8 cellular contexts compared by ENCODE assay signal in the genomic region with DNA sequence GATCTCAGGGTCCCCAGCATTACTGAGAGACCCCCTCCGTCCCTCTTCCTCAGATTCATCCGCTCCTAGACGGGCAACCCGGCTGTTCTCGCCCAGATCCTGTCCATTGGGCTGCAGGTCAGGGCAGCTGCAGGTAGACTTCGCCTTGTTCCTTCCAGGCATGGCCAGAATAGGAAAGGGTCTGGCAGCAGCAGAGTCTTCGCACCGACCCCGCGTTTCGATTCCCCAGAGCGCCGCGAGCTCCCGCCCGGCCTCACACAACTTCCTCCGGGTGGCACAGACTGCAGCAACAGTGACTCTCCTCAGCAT. TPM values are rescaled to one million over a fixed set of nuclear protein-coding genes. Genes with fewer than 3 reads are reported as not detected.
DNase-seq lines count a peak whose midpoint lies in the region; ATAC-seq and TF ChIP-seq lines count a peak whose summit lies in the region.

No MANE protein-coding gene starts in this region.

- no peak overlapping the region for H3K27ac Mint-ChIP-seq in endothelial cell (ENCODE audit: unreplicated experiment)

- no peak overlapping the region for H3K4me3 Mint-ChIP-seq in endothelial cell (ENCODE audit: unreplicated experiment)

- H3K9ac ChIP-seq in colonic mucosa (ENCODE audit: low read depth in 2 of 2, low read length in 2 of 2), result peak overlapping the region; percentile 99 to 100

- peaks cover 4% of the 10 kb centered on the region for H3K27me3 Mint-ChIP-seq in endothelial cell (ENCODE audit: unreplicated experiment)

- H2AFZ ChIP-seq in osteoblast (ENCODE audit: low read length), result peak overlapping the region; percentile 89

- ATAC-seq in GM18498 (IDR thresholded peaks at IDR 0.05; ENCODE audit: unreplicated experiment) (peak; percentile 35), HG03139 (IDR thresholded peaks at IDR 0.05; ENCODE audit: unreplicated experiment) (peak; percentile 4)

- H3K27ac ChIP-seq in colonic mucosa (peak overlapping the region; percentile 91), osteoblast (ENCODE audit: low read depth, low read length) (peak overlapping the region; percentile 99)

- intact Hi-C loops in colonic mucosa (cut with DNase I), result no loop called here

- H3K36me3 Mint-ChIP-seq in endothelial cell (ENCODE audit: low read depth, unreplicated experiment), result no peaks in the 10 kb centered on the region

- DNase-seq in colonic mucosa (no peak), osteoblast (ENCODE audit: insufficient read length, low spot score, missing footprints) (no peak), NCI-H128 (lab: John Stamatoyannopoulos, UW; ENCODE audit: unreplicated experiment) (no peak), endothelial cell (ENCODE audit: low spot score) (no peak), ureter (ENCODE audit: low spot score) (no peak)
- DNase-seq in stimulated activated CD4-positive, alpha-beta T cell treated with anti-CD3 and anti-CD28 coated beads, Interleukin-12 subunit alpha, Interleukin-12 subunit beta, amount 100 ng/mL, for 4 hours, result no peak

- H3K4me2 ChIP-seq in osteoblast (ENCODE audit: insufficient read depth, low read length), result peak overlapping the region; percentile 95

- H3K9me3 Mint-ChIP-seq in endothelial cell (ENCODE audit: unreplicated experiment), result no peaks in the 10 kb centered on the region

- TF ChIP-seq CTCF in colonic mucosa (IDR thresholded peaks at IDR 0.05) (no peak), osteoblast (IDR thresholded peaks at IDR 0.05; ENCODE audit: extremely low read depth, low read depth, low read length) (no peak), endothelial cell (IDR thresholded peaks at IDR 0.05; ENCODE audit: unreplicated experiment) (no peak)

- H3K9me3 ChIP-seq in colonic mucosa (no peaks in the 10 kb centered on the region), osteoblast (ENCODE audit: low read depth, low read length) (no peaks in the 10 kb centered on the region)

- peaks cover 12% of the 10 kb centered on the region for H3K4me1 Mint-ChIP-seq in endothelial cell (ENCODE audit: unreplicated experiment)

- peaks cover 6% of the 10 kb centered on the region for H3K4me1 ChIP-seq in colonic mucosa
- H3K4me1 ChIP-seq in osteoblast (ENCODE audit: insufficient read depth, low read length), result peaks cover 18% of the 10 kb centered on the region

- H4K20me1 ChIP-seq in osteoblast (ENCODE audit: insufficient read depth, low read length), result peaks cover 7% of the 10 kb centered on the region

- peaks cover 51% of the 10 kb centered on the region for H3K79me2 ChIP-seq in osteoblast (ENCODE audit: insufficient read depth, low read length)

- H3K4me3 ChIP-seq in colonic mucosa (peak overlapping the region; percentile 78), osteoblast (ENCODE audit: insufficient read depth, low read length) (peak overlapping the region; percentile 97)

- H3K36me3 ChIP-seq in colonic mucosa, result no peaks in the 10 kb centered on the region
- no peaks in the 10 kb centered on the region for H3K36me3 ChIP-seq in osteoblast (ENCODE audit: insufficient read depth, low read length)

- no peaks in the 10 kb centered on the region for H3K27me3 ChIP-seq in colonic mucosa
- no peaks in the 10 kb centered on the region for H3K27me3 ChIP-seq in osteoblast (ENCODE audit: insufficient read depth, low read length)

RNA-seq across cellular contexts. Expression of a gene that starts 0.3 kb away (rescaled TPM):
- total RNA-seq in colonic mucosa (100 to 1,000 TPM in 1 of 2 donors, 10 to 100 TPM in 1; 89.0 to 108 TPM), osteoblast (81.4 and 90.5 TPM in 2 replicates), endothelial cell (ENCODE audit: unreplicated experiment) (135 TPM), ureter (129 TPM)
